Comparison of ENCODE assay signal across 10 cellular contexts in genomic region chr17:39225308-39225973, GRCh38. TPM values are rescaled to one million over a fixed set of nuclear protein-coding genes. Genes with fewer than 3 reads are reported as not detected.
DNase-seq lines count a peak whose midpoint lies in the region; ATAC-seq, FAIRE-seq and TF ChIP-seq lines count a peak whose summit lies in the region.
"Had no signal": no experiment of that assay in that cellular context is flagged by ENCODE, and none has a peak within 500 bp of the region (broad histone marks: within the 10 kb centered on the region; RNA-seq: fewer than 3 reads in every experiment).

A gene with protein sequence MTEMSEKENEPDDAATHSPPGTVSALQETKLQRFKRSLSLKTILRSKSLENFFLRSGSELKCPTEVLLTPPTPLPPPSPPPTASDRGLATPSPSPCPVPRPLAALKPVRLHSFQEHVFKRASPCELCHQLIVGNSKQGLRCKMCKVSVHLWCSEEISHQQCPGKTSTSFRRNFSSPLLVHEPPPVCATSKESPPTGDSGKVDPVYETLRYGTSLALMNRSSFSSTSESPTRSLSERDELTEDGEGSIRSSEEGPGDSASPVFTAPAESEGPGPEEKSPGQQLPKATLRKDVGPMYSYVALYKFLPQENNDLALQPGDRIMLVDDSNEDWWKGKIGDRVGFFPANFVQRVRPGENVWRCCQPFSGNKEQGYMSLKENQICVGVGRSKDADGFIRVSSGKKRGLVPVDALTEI (minus strand): TSS chr17:39225945. CDS start chr17:39225502, 443 bp downstream.

- BruUV-seq in endothelial cell of umbilical vein (replicated peaks; lab: Mats Ljungman, UMichigan): no TSS peak

- no peaks in the 10 kb centered on the region for H3K79me2 ChIP-seq in endothelial cell of umbilical vein (ENCODE audit: control insufficient read depth, insufficient read depth, low read length)

- H3K27ac ChIP-seq in BLaER1: no peak within 1 kb of the TSS
- no peak within 1 kb of the TSS for H3K27ac ChIP-seq in SJCRH30
- H3K27ac ChIP-seq in endothelial cell of umbilical vein (ENCODE audit: insufficient read depth, low read depth, low read length): no peak within 1 kb of the TSS
- no peak within 1 kb of the TSS for H3K27ac ChIP-seq in neuronal stem cell (replicated peaks; ENCODE audit: low read length)
- H3K27ac ChIP-seq: HL-60 had no signal

- POLR2A ChIA-PET in endothelial cell of umbilical vein (lab: Charles Lee): no interaction called here

- dilution Hi-C loops in endothelial cell of umbilical vein (cut with MboI; ENCODE audit: extremely low pct_ligation_motif_present, low sequenced_read_pairs): no loop called here

- peak within 1 kb of the TSS; percentile 27 for H2BK5ac ChIP-seq in neuronal stem cell (ENCODE audit: low read length)

- H3K9me3 ChIP-seq in BLaER1 (no peaks in the 10 kb centered on the region), SJCRH30 (replicated peaks) (no peaks in the 10 kb centered on the region), endothelial cell of umbilical vein (replicated peaks; ENCODE audit: control insufficient read depth, insufficient read depth, low read length) (no peaks in the 10 kb centered on the region), neuronal stem cell (replicated peaks in 1 of 2; ENCODE audit: control insufficient read depth in 2 of 2, insufficient read depth in 1 of 2, low read depth in 1 of 2, low read length in 2 of 2) (peaks cover 0 to 1% of the 10 kb centered on the region in 2 donors)

- H3K4me3 ChIP-seq in BLaER1 (peak within 1 kb of the TSS; percentile 64), SJCRH30 (peak within 1 kb of the TSS; percentile 17), endothelial cell of umbilical vein (replicated peaks in 1 of 3; ENCODE audit: insufficient read depth in 1 of 3, low read depth in 1 of 3, low read length in 3 of 3) (peak within 1 kb of the TSS in 2 of 3 experiments; percentile 9 to 26), neuronal stem cell (ENCODE audit: low read length in 2 of 2) (peak within 1 kb of the TSS; percentile 40 to 83)

- H2BK12ac ChIP-seq in neuronal stem cell (ENCODE audit: low read length): peak within 1 kb of the TSS; percentile 96

- no peak for FAIRE-seq in endothelial cell of umbilical vein (lab: Jason Lieb, UNC)

- no peak within 1 kb of the TSS for H4K91ac ChIP-seq in neuronal stem cell (ENCODE audit: low read depth, low read length, poor library complexity)

- H3K9ac ChIP-seq in BLaER1 (no peak within 1 kb of the TSS), endothelial cell of umbilical vein (replicated peaks; ENCODE audit: extremely low read depth, insufficient read depth, low read length) (no peak within 1 kb of the TSS), neuronal stem cell (ENCODE audit: low read depth, low read length, poor library complexity) (peak within 1 kb of the TSS; percentile 75)

- peaks cover 34% of the 10 kb centered on the region for H4K20me1 ChIP-seq in BLaER1
- no peaks in the 10 kb centered on the region for H4K20me1 ChIP-seq in endothelial cell of umbilical vein (replicated peaks; ENCODE audit: control insufficient read depth, extremely low read depth, insufficient read depth, low read length)

- H3K4ac ChIP-seq in neuronal stem cell (ENCODE audit: low read length): no peak within 1 kb of the TSS

- H3K27me3 ChIP-seq in BLaER1 (peaks cover 59% of the 10 kb centered on the region), SJCRH30 (no peaks in the 10 kb centered on the region), endothelial cell of umbilical vein (ENCODE audit: control insufficient read depth in 2 of 2, insufficient read depth in 2 of 2, low read length in 2 of 2) (peaks cover 28 to 31% of the 10 kb centered on the region in 2 experiments), neuronal stem cell (ENCODE audit: control insufficient read depth in 3 of 3, insufficient read depth in 3 of 3, low read depth in 1 of 3, low read length in 3 of 3) (peaks cover 16 to 61% (median 41%) of the 10 kb centered on the region in 3 experiments)

- peak within 1 kb of the TSS; percentile 96 for H3K18ac ChIP-seq in neuronal stem cell (ENCODE audit: low read length)

- H2AFZ ChIP-seq in endothelial cell of umbilical vein (ENCODE audit: low read depth, low read length) (peak within 1 kb of the TSS; percentile 42), neuronal stem cell (ENCODE audit: low read length) (peak within 1 kb of the TSS; percentile 92)

- H2BK120ac ChIP-seq in neuronal stem cell (ENCODE audit: low read depth, low read length): no peak within 1 kb of the TSS

- TF ChIP-seq CTCF in endothelial cell of umbilical vein (IDR thresholded peaks at IDR 0.05; ENCODE audit: extremely low read depth in 1 of 2, insufficient read depth in 1 of 2, low read depth in 1 of 2, low read length in 2 of 2): no peak

- no peaks in the 10 kb centered on the region for H3K9me1 ChIP-seq in endothelial cell of umbilical vein (replicated peaks; ENCODE audit: control insufficient read depth, extremely low read depth, insufficient read depth, low read length)

- CTCF ChIA-PET in endothelial cell of umbilical vein (lab: Charles Lee): interaction anchor here (0.6 to 1.4 kb wide), 7 partner anchors 8 to 61 kb away, joined by 3 to 12 read pairs (median 5); no protein-coding TSS in a partner anchor

- H3K36me3 ChIP-seq in BLaER1: no peaks in the 10 kb centered on the region
- no peaks in the 10 kb centered on the region for H3K36me3 ChIP-seq in SJCRH30
- H3K36me3 ChIP-seq in endothelial cell of umbilical vein (ENCODE audit: control insufficient read depth in 2 of 2, extremely low read depth in 1 of 2, insufficient read depth in 2 of 2, low read length in 2 of 2): no peaks in the 10 kb centered on the region
- no peaks in the 10 kb centered on the region for H3K36me3 ChIP-seq in neuronal stem cell (replicated peaks in 1 of 2; ENCODE audit: control insufficient read depth in 2 of 2, insufficient read depth in 2 of 2, low read length in 2 of 2)

- whole genome bisulfite sequencing in neuronal stem cell (ENCODE audit: extremely low coverage in 2 of 2, insufficient read length in 2 of 2, insufficient replicate concordance in 1 of 2), 2 donors: no CpG with 5 or more reads among the region's 72 CpGs

- peak within 1 kb of the TSS; percentile 90 for H3K23ac ChIP-seq in neuronal stem cell (ENCODE audit: low read depth, low read length, poor library complexity)

- no peak for ATAC-seq in HG03457 (IDR thresholded peaks at IDR 0.05; ENCODE audit: unreplicated experiment)
- ATAC-seq in HG02610 (IDR thresholded peaks at IDR 0.05; ENCODE audit: unreplicated experiment): no peak

- H3K14ac ChIP-seq in neuronal stem cell (ENCODE audit: low read length): peak within 1 kb of the TSS; percentile 92

- TF ChIP-seq POLR2A in endothelial cell of umbilical vein (IDR thresholded peaks at IDR 0.05; ENCODE audit: low read depth, low read length): no peak

- DNase-seq in SJCRH30 (no peak), endothelial cell of umbilical vein (ENCODE audit: low read depth, low spot score) (no peak), neuronal stem cell (ENCODE audit: low spot score) (no peak), DMS 273 treated with DMSO at 0.1 percent for 48 hours (lab: John Stamatoyannopoulos, UW) (no peak), inferior parietal cortex (ENCODE audit: extremely low spot score) (no peak)

- H2BK15ac ChIP-seq in neuronal stem cell (ENCODE audit: low read length): peak within 1 kb of the TSS; percentile 96

- peaks cover 40% of the 10 kb centered on the region for H3K4me1 ChIP-seq in BLaER1
- H3K4me1 ChIP-seq in SJCRH30: no peaks in the 10 kb centered on the region
- peaks cover 14% of the 10 kb centered on the region for H3K4me1 ChIP-seq in endothelial cell of umbilical vein (ENCODE audit: control insufficient read depth, extremely low read depth, insufficient read depth, low read length)
- H3K4me1 ChIP-seq in neuronal stem cell (ENCODE audit: control insufficient read depth in 2 of 2, insufficient read depth in 1 of 2, low read depth in 1 of 2, low read length in 2 of 2): peaks cover 8 to 13% of the 10 kb centered on the region in 2 donors

- intact Hi-C loops in endothelial cell of umbilical vein (cut with micrococcal nuclease): loop anchor here (2.0 kb wide), 1 partner anchor 25 kb away; the partner anchor contains the start of gene RPL19

- peak within 1 kb of the TSS; percentile 88 for H2AK5ac ChIP-seq in neuronal stem cell (ENCODE audit: low read depth, low read length)

- peak within 1 kb of the TSS; percentile 76 for H4K8ac ChIP-seq in neuronal stem cell (ENCODE audit: low read depth, low read length)

- peak within 1 kb of the TSS; percentile 97 for H3K4me2 ChIP-seq in BLaER1
- H3K4me2 ChIP-seq in endothelial cell of umbilical vein (ENCODE audit: insufficient read depth, low read length): peak within 1 kb of the TSS; percentile 55
- peak within 1 kb of the TSS; percentile 94 for H3K4me2 ChIP-seq in neuronal stem cell (ENCODE audit: insufficient read depth, low read length, poor library complexity, severe bottlenecking)

- H3K79me1 ChIP-seq in neuronal stem cell (ENCODE audit: low read depth, low read length): no peaks in the 10 kb centered on the region

TF ChIP-seq in endothelial cell of umbilical vein, 7 proteins besides CTCF, POLR2A, EP300 and RAD21:
- peak; percentile 93 for TF ChIP-seq EZH2 (IDR thresholded peaks at IDR 0.05; ENCODE audit: borderline replicate concordance, low read depth, low read length, severe bottlenecking)
- TF ChIP-seq POLR2AphosphoS5 (IDR thresholded peaks at IDR 0.05; ENCODE audit: insufficient read depth, low read depth, low read length): no peak
- TF ChIP-seq MAX (IDR thresholded peaks at IDR 0.05; ENCODE audit: insufficient read depth, insufficient read length): no peak
- TF ChIP-seq MYC (IDR thresholded peaks at IDR 0.05; ENCODE audit: low read depth, low read length): no peak
TF ChIP-seq in endothelial cell of umbilical vein: peak in this region for 1.

RNA-seq across cellular contexts. Expression of the gene that starts here (rescaled TPM):
- not detected in 2 replicates for total RNA-seq in SJCRH30 (2014; rRNA removed; shearing (Covaris generic))
- total RNA-seq in endothelial cell of umbilical vein: not detected in 2 replicates
- not detected in 2 replicates for polyA plus RNA-seq in endothelial cell of umbilical vein
- not detected in 2 replicates for polyA plus RNA-seq in endothelial cell of umbilical vein (2011; cell fraction: cytosol; rRNA removed)
- not detected in 2 replicates for polyA plus RNA-seq in endothelial cell of umbilical vein (2011; cell fraction: nucleus; rRNA removed)
- polyA plus RNA-seq in endothelial cell of umbilical vein (2012): not detected in 2 replicates
- not detected in 2 replicates for polyA minus RNA-seq in endothelial cell of umbilical vein
- not detected for polyA minus RNA-seq in endothelial cell of umbilical vein (2011; cell fraction: cytosol; rRNA and poly(A)+ RNA removed)
- polyA minus RNA-seq in endothelial cell of umbilical vein (2011; cell fraction: nucleus; rRNA and poly(A)+ RNA removed): not detected in 2 replicates
- polyA plus RNA-seq in neuronal stem cell (2013, experiment 1 of 2): 3.2 TPM
- 3.3 TPM for polyA plus RNA-seq in neuronal stem cell (2013, experiment 2 of 2)
- total RNA-seq: T-helper 1 cell treated with Interleukin-12 subunit alpha and Interleukin-12 subunit beta and Interleukin-4 antibody, amounts not matched to agents 30 ng/mL and 1 ng/mL, for 36 hours had no signal
